8 cellular contexts compared by ENCODE assay signal in genomic region chr19:58572818-58573657, GRCh38. TPM values are rescaled to one million over a fixed set of nuclear protein-coding genes. Genes with fewer than 3 reads are reported as not detected.
A peak's percentile ranks its signal among the peaks of the same experiment; 100 is the strongest.
DNase-seq lines count a peak whose midpoint lies in the region; ATAC-seq and TF ChIP-seq lines count a peak whose summit lies in the region.

Gene MZF1 (minus strand): TSS chr19:58573335. CDS start chr19:58571389, 1,946 bp downstream.

- peaks cover 22% of the 10 kb centered on the region for H3K4me1 Mint-ChIP-seq in mesothelial cell of epicardium

- H3K9ac ChIP-seq in endocrine pancreas (ENCODE audit: control insufficient read depth, insufficient read depth, low read length): peak within 1 kb of the TSS; percentile 82

- H3K36me3 Mint-ChIP-seq in mesothelial cell of epicardium: peaks cover 1% of the 10 kb centered on the region

- peak within 1 kb of the TSS; percentile 98 for H3K4me3 Mint-ChIP-seq in mesothelial cell of epicardium

- TF ChIP-seq CTCF in AG09319 (IDR thresholded peaks at IDR 0.05; ENCODE audit: low read depth, low read length) (peak; percentile 5), mesothelial cell of epicardium (IDR thresholded peaks at IDR 0.05; ENCODE audit: unreplicated experiment) (peak; percentile 17)

- no peaks in the 10 kb centered on the region for H3K27me3 Mint-ChIP-seq in mesothelial cell of epicardium (ENCODE audit: low read depth)

- H3K9me3 Mint-ChIP-seq in mesothelial cell of epicardium: no peaks in the 10 kb centered on the region

- ATAC-seq in GM19395 (IDR thresholded peaks at IDR 0.05; ENCODE audit: unreplicated experiment) (peak; percentile 61), HG03571 (IDR thresholded peaks at IDR 0.05; ENCODE audit: unreplicated experiment) (peak; percentile 52)

- DNase-seq in AG09319 (ENCODE audit: extremely low read depth, low read depth) (peak; percentile 100), mesothelial cell of epicardium (ENCODE audit: low spot score in 2 of 2, unreplicated experiment in 2 of 2) (peak; percentile 97 to 98), Kasumi-1 (lab: John Stamatoyannopoulos, UW) (no peak)
- peak; percentile 99 to 100 for DNase-seq in activated CD4-positive, alpha-beta T cell treated with anti-CD3 and anti-CD28 coated beads, Interleukin-2, amount 50 U/mL, for 48 hours
- DNase-seq in stimulated activated CD8-positive, alpha-beta memory T cell treated with anti-CD3 and anti-CD28 coated beads, Interleukin-2, amount 100 ng/mL, for 48 hours (ENCODE audit: low read depth in 2 of 2): peak; percentile 98 to 99

- H3K27me3 ChIP-seq in endocrine pancreas (ENCODE audit: control insufficient read depth, insufficient read depth, low read length): no peaks in the 10 kb centered on the region

- no peaks in the 10 kb centered on the region for H3K9me3 ChIP-seq in endocrine pancreas (ENCODE audit: control insufficient read depth, low read length)

- peak within 1 kb of the TSS; percentile 98 for H3K27ac Mint-ChIP-seq in mesothelial cell of epicardium

- H3K36me3 ChIP-seq in endocrine pancreas (ENCODE audit: control insufficient read depth, insufficient read depth, low read length): no peaks in the 10 kb centered on the region

- peak within 1 kb of the TSS; percentile 78 for H3K4me3 ChIP-seq in endocrine pancreas (ENCODE audit: control insufficient read depth, insufficient read depth, low read length)

- no peaks in the 10 kb centered on the region for H3K4me1 ChIP-seq in endocrine pancreas (ENCODE audit: control insufficient read depth, insufficient read depth, low read length)

RNA-seq across cellular contexts. Expression of gene MZF1, which starts in this region (rescaled TPM):
- total RNA-seq in mesothelial cell of epicardium: 42.6 to 43.9 TPM (median 42.8 TPM) in 3 replicates

Comparison
In these comparisons a context has a peak if more than half of its experiments do, and no peak if none do; other contexts are left out.
1. DNase-seq: peak in AG09319 (single experiment), activated CD4-positive, alpha-beta T cell treated with anti-CD3 and anti-CD28 coated beads, Interleukin-2, amount 50 U/mL, for 48 hours (2 of 2), mesothelial cell of epicardium (2 of 2) and stimulated activated CD8-positive, alpha-beta memory T cell treated with anti-CD3 and anti-CD28 coated beads, Interleukin-2, amount 100 ng/mL, for 48 hours (2 of 2); none in Kasumi-1 (0 of 2).